Comparison of ENCODE assay signal across 19 cellular contexts in the genomic region with DNA sequence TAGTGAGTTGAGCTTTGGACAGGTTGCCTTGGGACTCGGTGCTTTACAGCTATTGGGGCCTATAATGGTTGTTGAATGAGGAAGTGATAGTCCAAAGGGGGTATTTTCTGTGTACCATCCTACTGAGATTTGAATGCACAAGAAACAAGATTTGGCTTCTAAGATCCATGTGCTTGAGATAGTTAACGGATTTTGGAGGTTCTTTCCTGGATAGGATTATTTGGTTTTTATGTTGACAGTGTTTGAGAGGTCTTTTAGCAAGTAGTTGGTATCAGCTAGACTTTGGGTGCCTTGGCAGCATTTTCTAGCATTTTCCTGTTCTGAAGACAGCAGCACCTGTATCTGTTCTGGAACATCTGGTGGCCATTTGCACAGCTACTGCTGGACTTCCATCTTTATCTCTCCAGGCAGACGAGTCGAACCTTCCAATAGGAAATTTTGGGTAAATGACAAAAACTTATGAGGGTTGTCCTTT. TPM values are rescaled to one million over a fixed set of nuclear protein-coding genes. Genes with fewer than 3 reads are reported as not detected.
DNase-seq lines count a peak whose midpoint lies in the region; ATAC-seq, FAIRE-seq and TF ChIP-seq lines count a peak whose summit lies in the region.
"Had no signal": no experiment of that assay in that cellular context is flagged by ENCODE, and none has a peak within 500 bp of the region (broad histone marks: within the 10 kb centered on the region; RNA-seq: fewer than 3 reads in every experiment).

No MANE protein-coding gene starts in this region.

- H3K4me3 Mint-ChIP-seq in type B pancreatic cell: no peak overlapping the region
- H3K4me3 Mint-ChIP-seq: T-helper 1 cell treated with Interleukin-12 subunit alpha and Interleukin-12 subunit beta and Interleukin-4 antibody, amounts not matched to agents 30 μg/mL and 1 μg/mL, for 36 hours had no signal

- H3K27me3 ChIP-seq in DOHH2 (ENCODE audit: control insufficient read depth, low read length): no peaks in the 10 kb centered on the region
- H3K27me3 ChIP-seq in OCI-LY1 (ENCODE audit: insufficient read depth, low read length): no peaks in the 10 kb centered on the region
- H3K27me3 ChIP-seq in K562 (ENCODE audit: control insufficient read depth in 2 of 2, insufficient read depth in 2 of 2, low read length in 2 of 2): no peaks in the 10 kb centered on the region

- peak; percentile 93 for FAIRE-seq in K562 (lab: Jason Lieb, UNC)
- FAIRE-seq: HTR-8/SVneo had no signal

- peaks cover 11% of the 10 kb centered on the region for H3K4me1 Mint-ChIP-seq in type B pancreatic cell (ENCODE audit: unreplicated experiment)

- peak; percentile 60 to 88 (median 70) for DNase-seq in K562 (ENCODE audit: extremely low read depth in 1 of 4, low spot score in 3 of 4)
- no peak for DNase-seq in type B pancreatic cell (ENCODE audit: extremely low spot score, unreplicated experiment)
- no peak for DNase-seq in activated CD4-positive, CD25-positive, alpha-beta regulatory T cell (lab: John Stamatoyannopoulos, UW)
- DNase-seq: ACHN; CD4-positive, CD25-positive, alpha-beta regulatory T cell; DMS153; GF-D8; H7; IMR-90; NCI-H1417; NCI-H187; NCI-H226; NCI-H524 treated with DMSO at 0.1 percent for 48 hours had no signal

- no peaks in the 10 kb centered on the region for H3K9me3 Mint-ChIP-seq in type B pancreatic cell
- H3K9me3 Mint-ChIP-seq: T-helper 1 cell treated with Interleukin-12 subunit alpha and Interleukin-12 subunit beta and Interleukin-4 antibody, amounts not matched to agents 30 μg/mL and 1 μg/mL, for 36 hours had no signal

- H3K36me3 ChIP-seq in DOHH2 (ENCODE audit: control insufficient read depth, low read length): peaks cover 13% of the 10 kb centered on the region
- H3K36me3 ChIP-seq in OCI-LY1 (ENCODE audit: insufficient read depth, low read length): no peaks in the 10 kb centered on the region; the same call in 1 of the 2 replicates
- H3K36me3 ChIP-seq in K562 (ENCODE audit: control insufficient read depth, insufficient read depth, low read length): 0 out of 3 replicates have a peak, but pooled peaks cover 1% of the 10 kb centered on the region

- H3K4me2 ChIP-seq in DOHH2 (ENCODE audit: low read length) (peak overlapping the region; percentile 100), OCI-LY1 (ENCODE audit: low read length) (no peak overlapping the region), K562 (ENCODE audit: insufficient read depth, low read length) (peak overlapping the region; percentile 44)

- peak; percentile 89 for TF ChIP-seq EP300 in K562 (IDR thresholded peaks at IDR 0.05; ENCODE audit: low read length)

- H3K9me2 ChIP-seq in DOHH2 (replicated peaks; ENCODE audit: control insufficient read depth, low read length) (no peaks in the 10 kb centered on the region), OCI-LY1 (ENCODE audit: low read depth, low read length) (no peaks in the 10 kb centered on the region)

- H2AFZ ChIP-seq in OCI-LY1 (ENCODE audit: low read length) (no peak overlapping the region), K562 (ENCODE audit: low read depth, low read length) (peak overlapping the region; percentile 41)

- peaks cover 45% of the 10 kb centered on the region for H3K79me2 ChIP-seq in DOHH2 (ENCODE audit: control insufficient read depth, low read length)
- H3K79me2 ChIP-seq in OCI-LY1 (ENCODE audit: insufficient read depth, low read length): peaks cover 12% of the 10 kb centered on the region
- H3K79me2 ChIP-seq in K562 (ENCODE audit: control insufficient read depth, insufficient read depth, low read length): peaks cover 33% of the 10 kb centered on the region

- H3K9ac ChIP-seq in OCI-LY1 (ENCODE audit: low read length) (no peak overlapping the region), K562 (ENCODE audit: insufficient read depth in 1 of 2, low read depth in 2 of 2, low read length in 2 of 2) (peak overlapping the region in 1 of 2 experiments; percentile 27; a peak in 2 of 4 replicates)

- BruUV-seq in K562 (replicated peaks; lab: Mats Ljungman, UMichigan): no TSS peak

- peak overlapping the region; percentile 97 for H3K27ac ChIP-seq in DOHH2 (ENCODE audit: low read depth, low read length)
- peak overlapping the region; percentile 66 for H3K27ac ChIP-seq in OCI-LY1 (ENCODE audit: low read depth, low read length, poor library complexity, severe bottlenecking)
- peak overlapping the region; percentile 30 for H3K27ac ChIP-seq in K562 (ENCODE audit: extremely low read depth, low read depth, low read length)

- CTCF ChIA-PET in K562 (lab: Yijun Ruan, JAX; ENCODE audit: low intra/inter-chr PET ratio): no interaction called here

- H3K9me1 ChIP-seq in K562 (ENCODE audit: control insufficient read depth, insufficient read depth, low read length): no peaks in the 10 kb centered on the region

- in situ Hi-C loops in K562 (cut with MboI): no loop called here

- POLR2A ChIA-PET in K562 (lab: Yijun Ruan, JAX): interaction anchor here (0.6 to 1.4 kb wide), 5 partner anchors 10 to 93 kb away, joined by 3 read pairs; no protein-coding TSS in a partner anchor

- no peaks in the 10 kb centered on the region for H3K27me3 Mint-ChIP-seq in type B pancreatic cell
- H3K27me3 Mint-ChIP-seq: CD4-positive, CD25-positive, alpha-beta regulatory T cell had no signal

- peaks cover 3% of the 10 kb centered on the region; the same call in 1 of the 2 replicates for H4K20me1 ChIP-seq in DOHH2 (ENCODE audit: control insufficient read depth, insufficient read depth, low read depth, low read length)
- H4K20me1 ChIP-seq in OCI-LY1 (ENCODE audit: insufficient read depth, low read length): no peaks in the 10 kb centered on the region
- H4K20me1 ChIP-seq in K562 (replicated peaks; ENCODE audit: control insufficient read depth, insufficient read depth, low read length): peaks cover 4% of the 10 kb centered on the region

- peak overlapping the region; percentile 66 for H3K27ac Mint-ChIP-seq in type B pancreatic cell
- H3K27ac Mint-ChIP-seq: T-helper 1 cell treated with Interleukin-12 subunit alpha and Interleukin-12 subunit beta and Interleukin-4 antibody, amounts not matched to agents 30 μg/mL and 1 μg/mL, for 36 hours had no signal

- H3K4me1 ChIP-seq in DOHH2 (ENCODE audit: control insufficient read depth, low read length): peaks cover 69% of the 10 kb centered on the region
- peaks cover 36% of the 10 kb centered on the region for H3K4me1 ChIP-seq in OCI-LY1 (ENCODE audit: insufficient read depth, low read length, severe bottlenecking)
- H3K4me1 ChIP-seq in K562 (replicated peaks in 1 of 2; ENCODE audit: control insufficient read depth in 2 of 2, insufficient read depth in 2 of 2, low read length in 2 of 2): peaks cover 36 to 45% of the 10 kb centered on the region in 2 experiments

- TF ChIP-seq CTCF in DOHH2 (IDR thresholded peaks at IDR 0.05; ENCODE audit: low read depth, low read length, poor library complexity, severe bottlenecking) (no peak), OCI-LY1 (IDR thresholded peaks at IDR 0.05; ENCODE audit: low read length) (no peak), K562 (IDR thresholded peaks at IDR 0.05 in 2 of 3, conservative IDR thresholded peaks at IDR 0.05 in 1 of 3; ENCODE audit: insufficient read depth in 2 of 3, low read depth in 1 of 3, low read length in 3 of 3) (no peak), type B pancreatic cell (conservative IDR thresholded peaks at IDR 0.05) (no peak)

- 6% methylated on average over 4 of the region's 4 CpGs for WGBS in K562 (ENCODE audit: insufficient coverage, low coverage, missing lambda C conversion rate)

- H3K4me3 ChIP-seq in DOHH2 (ENCODE audit: low read length) (peak overlapping the region; percentile 55), OCI-LY1 (ENCODE audit: low read depth, low read length, poor library complexity, severe bottlenecking) (no peak overlapping the region), K562 (no peak overlapping the region)

- H3K9me3 ChIP-seq in DOHH2 (ENCODE audit: control insufficient read depth, insufficient read depth, low read length) (no peaks in the 10 kb centered on the region), OCI-LY1 (ENCODE audit: low read length) (no peaks in the 10 kb centered on the region), K562 (replicated peaks; ENCODE audit: control insufficient read depth, insufficient read depth, low read depth, low read length) (no peaks in the 10 kb centered on the region)

- ATAC-seq in K562 (peak; percentile 0), HG02973 (IDR thresholded peaks at IDR 0.05; ENCODE audit: unreplicated experiment) (no peak), GM18498 (IDR thresholded peaks at IDR 0.05; ENCODE audit: unreplicated experiment) (no peak)

- no peak for TF ChIP-seq POLR2A in K562 (conservative IDR thresholded peaks at IDR 0.05)

- H3F3A ChIP-seq in DOHH2 (ENCODE audit: control insufficient read depth, insufficient read depth) (peaks cover 30% of the 10 kb centered on the region), OCI-LY1 (ENCODE audit: insufficient read depth, low read length) (no peaks in the 10 kb centered on the region)

- no peaks in the 10 kb centered on the region for H3K36me3 Mint-ChIP-seq in type B pancreatic cell
- H3K36me3 Mint-ChIP-seq: CD4-positive, CD25-positive, alpha-beta regulatory T cell had no signal

- peak in 1 of 2 experiments; percentile 16; a peak in 1 of 4 replicates for TF ChIP-seq RAD21 in K562 (CRISPR knock-in tag; conservative IDR thresholded peaks at IDR 0.05 in 1 of 2, IDR thresholded peaks at IDR 0.05 in 1 of 2)

- intact Hi-C loops in K562 (cut with micrococcal nuclease): no loop called here

RNA-seq across cellular contexts. Expression of gene SCAF4, which starts 3.6 kb away (rescaled TPM):
- total RNA-seq in K562 (2011; cell fraction: chromatin; rRNA removed; ENCODE audit: low replicate concordance): 94.8 and 259 TPM in 2 replicates
- total RNA-seq in K562 (2011; cell fraction: nucleolus; rRNA removed): 49.9 and 60.1 TPM in 2 replicates
- 124 and 178 TPM in 2 replicates for total RNA-seq in K562 (2011; cell fraction: nucleoplasm; rRNA removed)
- total RNA-seq in K562 (2014; rRNA removed) (11.6 and 14.9 TPM in 2 replicates), K562 (2014; rRNA removed; fragmentation: Illumina TruSeq; extraction: Trizol) (17.2 and 18.8 TPM in 2 replicates), K562 (2015; rRNA removed; fragmentation: Illumina TruSeq; extraction: Trizol) (14.4 and 16.0 TPM in 2 replicates), K562 (2021) (52.2 and 55.7 TPM in 2 replicates), type B pancreatic cell (ENCODE audit: low replicate concordance) (38.8 and 53.2 TPM in 2 replicates)
- polyA plus RNA-seq in K562 (2011; rRNA removed) (27.3 and 33.9 TPM in 2 replicates), K562 (2014; fragmentation: Illumina TruSeq; extraction: Trizol) (44.2 and 48.2 TPM in 2 replicates), K562 (2014; fragmentation: Nextera tagmentation; extraction: Ambion mirVana) (1 to 10 TPM; 2.3 to 5.1 TPM), K562 (2014; rRNA removed) (28.3 and 30.3 TPM in 2 replicates)
- polyA plus RNA-seq in K562 (2011; cell fraction: cytosol; rRNA removed): 13.0 and 21.8 TPM in 2 replicates
- 85.0 and 99.6 TPM in 2 replicates for polyA plus RNA-seq in K562 (2011; cell fraction: nucleus; rRNA removed)
- 28.1 and 29.3 TPM in 2 replicates for polyA plus RNA-seq in K562 (2012)
- 34.5 and 35.1 TPM in 2 replicates for polyA minus RNA-seq in K562 (2011; rRNA and poly(A)+ RNA removed)
- 24.8 and 25.2 TPM in 2 replicates for polyA minus RNA-seq in K562 (2011; cell fraction: cytosol; rRNA and poly(A)+ RNA removed)
- polyA minus RNA-seq in K562 (2011; cell fraction: nucleus; rRNA and poly(A)+ RNA removed): 71.0 and 80.2 TPM in 2 replicates

Comparison
In these comparisons a context has a peak if more than half of its experiments do, and no peak if none do; other contexts are left out.
1. H3K27ac ChIP-seq: peak in every context shown above with its lines; median percentile 97 in DOHH2; 66 in OCI-LY1; 30 in K562.
2. DNase-seq: peak in K562 (4 of 4); none in type B pancreatic cell (single experiment) and activated CD4-positive, CD25-positive, alpha-beta regulatory T cell (0 of 4).